ENCODE assay signal across 8 cellular contexts in genomic region chr20:12966468-12967085, GRCh38. TPM values are rescaled to one million over a fixed set of nuclear protein-coding genes. Genes with fewer than 3 reads are reported as not detected.
DNase-seq lines count a peak whose midpoint lies in the region; ATAC-seq and TF ChIP-seq lines count a peak whose summit lies in the region.

No MANE protein-coding gene starts in this region.

- H3K4me1 Mint-ChIP-seq in immature natural killer cell, result peaks cover 24 to 51% of the 10 kb centered on the region in 2 donors

- ATAC-seq in heart left ventricle (no peak), Right ventricle myocardium inferior (no peak), upper lobe of right lung (no peak)

- H3K36me3 ChIP-seq in heart left ventricle, result no peaks in the 10 kb centered on the region
- no peaks in the 10 kb centered on the region for H3K36me3 ChIP-seq in upper lobe of right lung

- TF ChIP-seq POLR2A in heart left ventricle (IDR thresholded peaks at IDR 0.05) (no peak), lower leg skin (IDR thresholded peaks at IDR 0.05) (no peak)

- H3K9me3 ChIP-seq in heart left ventricle (no peaks in the 10 kb centered on the region), upper lobe of right lung (no peaks in the 10 kb centered on the region)

- CTCF ChIA-PET in RWPE1 (lab: Yijun Ruan, JAX), result interaction anchor here (0.6 to 1.6 kb wide), 6 partner anchors 10 to 1600 kb away, joined by 3 to 10 read pairs (median 3); no protein-coding TSS in a partner anchor

- H3K4me3 Mint-ChIP-seq in immature natural killer cell, result no peak overlapping the region

- TF ChIP-seq CTCF in heart left ventricle (IDR thresholded peaks at IDR 0.05) (peak in 8 of 12 donors; percentile 14 to 43 (median 36)), RWPE1 (conservative IDR thresholded peaks at IDR 0.05; ENCODE audit: low read depth) (peak; percentile 31), upper lobe of right lung (IDR thresholded peaks at IDR 0.05) (peak; percentile 22), lower leg skin (IDR thresholded peaks at IDR 0.05) (no peak)

- 0 to 94% (median 32%) methylated on average over 1 of the region's 1 CpG for WGBS in heart left ventricle, 4 donors
- 0 to 93% methylated on average over 1 of the region's 1 CpG for WGBS in lower leg skin, 2 donors

- no peaks in the 10 kb centered on the region for H3K27me3 Mint-ChIP-seq in immature natural killer cell (ENCODE audit: low read depth in 3 of 3)

- DNase-seq in heart left ventricle (no peak), Right ventricle myocardium inferior (ENCODE audit: missing footprints) (no peak), RWPE1 (ENCODE audit: low spot score) (peak; percentile 23), immature natural killer cell (peak; percentile 22 to 46 (median 31)), upper lobe of right lung (no peak), DMS79 treated with DMSO at 0.1 percent for 48 hours (lab: John Stamatoyannopoulos, UW) (no peak), GM19238 (ENCODE audit: insufficient read length, low spot score) (no peak), lower leg skin (ENCODE audit: low spot score in 2 of 2) (no peak)

- H3K27ac Mint-ChIP-seq in immature natural killer cell, result peak overlapping the region; percentile 19 to 87 (median 70)

- no peak overlapping the region for H3K4me3 ChIP-seq in heart left ventricle
- no peak overlapping the region for H3K4me3 ChIP-seq in upper lobe of right lung
- H3K4me3 ChIP-seq in lower leg skin (ENCODE audit: low read depth, poor library complexity, severe bottlenecking), result no peak overlapping the region

- POLR2A ChIA-PET in RWPE1 (lab: Yijun Ruan, JAX; ENCODE audit: low non-redundant PET), result no interaction called here

- intact Hi-C loops in heart left ventricle (cut with DNase I) (loop anchor here in 2 of 10 donors (5.0 to 10.0 kb wide), 2 partner anchors 39 to 1292 kb away; no protein-coding TSS in a partner anchor), Right ventricle myocardium inferior (cut with DNase I) (no loop called here), upper lobe of right lung (cut with DNase I) (no loop called here), lower leg skin (cut with DNase I; ENCODE audit: low total_unique reads) (no loop called here)

- H3K9me3 Mint-ChIP-seq in immature natural killer cell, result peaks cover 0 to 3% (median 0%) of the 10 kb centered on the region in 6 donors

- H3K27ac ChIP-seq in heart left ventricle, result no peak overlapping the region
- H3K27ac ChIP-seq in RWPE1, result no peak overlapping the region
- no peak overlapping the region for H3K27ac ChIP-seq in upper lobe of right lung

- no peaks in the 10 kb centered on the region for H3K36me3 Mint-ChIP-seq in immature natural killer cell

- no peaks in the 10 kb centered on the region for H3K27me3 ChIP-seq in heart left ventricle
- no peaks in the 10 kb centered on the region for H3K27me3 ChIP-seq in upper lobe of right lung

- H3K4me1 ChIP-seq in heart left ventricle (no peaks in the 10 kb centered on the region), upper lobe of right lung (no peaks in the 10 kb centered on the region)

RNA-seq across cellular contexts. Expression of gene SPTLC3, which starts 42.2 kb away (rescaled TPM):
- 10 to 100 TPM in 1 of 9 donors, 1 to 10 TPM in 8; 3.6 to 15.4 (median 7.9) TPM for total RNA-seq in heart left ventricle
- 1 to 10 TPM in 1 of 2 donors, under 1 TPM in 1; 0.57 to 1.6 TPM for polyA plus RNA-seq in heart left ventricle
- total RNA-seq in Right ventricle myocardium inferior, result 6.9 TPM
- 1 to 10 TPM; 1.4 to 6.0 (median 2.5) TPM for polyA plus RNA-seq in immature natural killer cell
- total RNA-seq in upper lobe of right lung, result 35.3 TPM
- 10 to 100 TPM; 62.5 to 76.6 (median 71.9) TPM for total RNA-seq in lower leg skin

Comparison
In these comparisons a context has a peak if more than half of its experiments do, and no peak if none do; other contexts are left out.
1. DNase-seq: peak in RWPE1 (single experiment) and immature natural killer cell (3 of 3); none in heart left ventricle (0 of 5), Right ventricle myocardium inferior (single experiment), upper lobe of right lung (single experiment), DMS79 treated with DMSO at 0.1 percent for 48 hours (single experiment), GM19238 (single experiment) and lower leg skin (0 of 2).
2. CTCF ChIP-seq: peak in heart left ventricle (8 of 12), RWPE1 (single experiment) and upper lobe of right lung (single experiment); none in lower leg skin (0 of 3).